15 cellular contexts compared by ENCODE assay signal in genomic region chr19:3604987-3605343, GRCh38. TPM values are rescaled to one million over a fixed set of nuclear protein-coding genes. Genes with fewer than 3 reads are reported as not detected.
DNase-seq lines count a peak whose midpoint lies in the region; ATAC-seq, FAIRE-seq and TF ChIP-seq lines count a peak whose summit lies in the region.
"Had no signal": no experiment of that assay in that cellular context is flagged by ENCODE, and none has a peak within 500 bp of the region (broad histone marks: within the 10 kb centered on the region; RNA-seq: fewer than 3 reads in every experiment).

No MANE protein-coding gene starts in this region.

- H4K20me1 ChIP-seq in HepG2 (ENCODE audit: insufficient read depth, low read length): no peaks in the 10 kb centered on the region

- H3K36me3 ChIP-seq in HepG2 (replicated peaks in 1 of 2; ENCODE audit: control insufficient read depth in 1 of 2, insufficient read depth in 2 of 2, low read length in 2 of 2) (no peaks in the 10 kb centered on the region), tibial artery (peaks cover 4 to 6% (median 6%) of the 10 kb centered on the region in 3 donors)

- peak overlapping the region; percentile 10; the same call in 1 of the 2 replicates for H3K9ac ChIP-seq in HepG2 (ENCODE audit: insufficient read depth, low read depth, low read length)

- H3K27me3 ChIP-seq in HepG2 (ENCODE audit: control insufficient read depth in 1 of 2, insufficient read depth in 2 of 2, low read length in 2 of 2) (peaks cover 0 to 29% of the 10 kb centered on the region in 2 experiments; a peak in 2 of 5 replicates), tibial artery (no peaks in the 10 kb centered on the region), foreskin keratinocyte (peaks cover 2% of the 10 kb centered on the region)

- CTCF ChIA-PET in HepG2 (lab: Yijun Ruan, JAX; ENCODE audit: low intra/inter-chr PET ratio, low total read pairs) (no interaction called here), WTC11 (lab: Charles Lee) (interaction anchor here (1.0 kb wide), 1 partner anchor 19 kb away, joined by 3 read pairs; the partner anchor contains the start of gene GIPC3)

- H3K9me3 ChIP-seq in HepG2 (ENCODE audit: low read length) (no peaks in the 10 kb centered on the region), tibial artery (no peaks in the 10 kb centered on the region)

- no peak for FAIRE-seq in HepG2 (lab: Jason Lieb, UNC)
- FAIRE-seq: endometrium had no signal

- TF ChIP-seq POLR2A in HepG2 (IDR thresholded peaks at IDR 0.05; ENCODE audit: insufficient read depth in 1 of 2, low read depth in 2 of 2, low read length in 2 of 2): no peak

- TF ChIP-seq CTCF in HepG2 (CRISPR knock-in tag; IDR thresholded peaks at IDR 0.05) (no peak), tibial artery (IDR thresholded peaks at IDR 0.05) (no peak), WTC11 (IDR thresholded peaks at IDR 0.05) (no peak), foreskin keratinocyte (conservative IDR thresholded peaks at IDR 0.05) (no peak)

- no peaks in the 10 kb centered on the region for H3K27me3 Mint-ChIP-seq in WTC11 (ENCODE audit: low read depth)

- no peaks in the 10 kb centered on the region for H3K79me2 ChIP-seq in HepG2 (ENCODE audit: insufficient read depth, low read length)

- no TSS peak for BruUV-seq in HepG2 (replicated peaks; lab: Mats Ljungman, UMichigan)

- no peaks in the 10 kb centered on the region for H3K9me3 Mint-ChIP-seq in WTC11
- H3K9me3 Mint-ChIP-seq: nephron had no signal

- H3K4me3 Mint-ChIP-seq in WTC11: no peak overlapping the region
- H3K4me3 Mint-ChIP-seq: H9, nephron had no signal

- H3K4me1 ChIP-seq in HepG2 (ENCODE audit: insufficient read depth, low read length): peaks cover 48% of the 10 kb centered on the region
- H3K4me1 ChIP-seq in tibial artery: peaks cover 0 to 91% (median 65%) of the 10 kb centered on the region in 4 donors
- no peaks in the 10 kb centered on the region for H3K4me1 ChIP-seq in foreskin keratinocyte

- no peaks in the 10 kb centered on the region for H3K36me3 Mint-ChIP-seq in WTC11

- H3K27ac Mint-ChIP-seq in WTC11: no peak overlapping the region
- H3K27ac Mint-ChIP-seq: H9, nephron had no signal

- WGBS in HepG2 (ENCODE audit: low lambda C conversion rate): 0% methylated on average over 3 of the region's 11 CpGs

- H3K4me2 ChIP-seq in HepG2 (ENCODE audit: low read depth, low read length): peak overlapping the region; percentile 67

- intact Hi-C loops in HepG2 (cut with micrococcal nuclease; ENCODE audit: unreplicated experiment): no loop called here
- intact Hi-C loops in tibial artery (cut with DNase I; ENCODE audit: low total_unique reads): loop anchor here (10.0 kb wide), 1 partner anchor 140 kb away; no protein-coding TSS in a partner anchor

- ATAC-seq in HepG2 (0 out of 3 replicates have a peak, but pooled peaks have one; percentile 4), WTC11 (no peak), foreskin keratinocyte (no peak)

- no peak overlapping the region for H3K27ac ChIP-seq in HepG2 (ENCODE audit: extremely low read length, insufficient read depth, low read length)
- H3K27ac ChIP-seq in tibial artery: peak overlapping the region; percentile 96 to 97
- no peak overlapping the region for H3K27ac ChIP-seq in foreskin keratinocyte
- H3K27ac ChIP-seq: RWPE1 had no signal

- no peak for TF ChIP-seq RAD21 in HepG2 (CRISPR knock-in tag; IDR thresholded peaks at IDR 0.05)

- H3K4me1 Mint-ChIP-seq in WTC11: peaks cover 11% of the 10 kb centered on the region

- in situ Hi-C loops in HepG2 (cut with HindIII; ENCODE audit: extremely low pct_ligation_motif_present, low pct_unique_long_range_greater_than_20kb): no loop called here

- POLR2A ChIA-PET in HepG2 (lab: Yijun Ruan, JAX): no interaction called here
- POLR2A ChIA-PET in WTC11 (lab: Charles Lee): no interaction called here

- no peak overlapping the region for H2AFZ ChIP-seq in HepG2 (ENCODE audit: low read length)

- DNase-seq in activated gamma-delta T cell treated with Interleukin-2 at 50 U/mL for 16 hours: peak; percentile 59
- DNase-seq in activated gamma-delta T cell (lab: John Stamatoyannopoulos, UW): no peak
- peak; percentile 67 for DNase-seq in activated CD8-positive, alpha-beta memory T cell treated with anti-CD3 and anti-CD28 coated beads, Interleukin-2, amount 50 U/mL, for 48 hours
- DNase-seq in HepG2 (ENCODE audit: low spot score): no peak
- peak in 1 of 2 donors; percentile 87 for DNase-seq in tibial artery
- DNase-seq in WTC11 (ENCODE audit: low spot score): no peak
- no peak for DNase-seq in iPS-NIHi7 (ENCODE audit: extremely low spot score)
- no peak for DNase-seq in foreskin keratinocyte
- DNase-seq: amniotic stem cell; GF-D8; H9; stimulated activated CD4-positive, alpha-beta T cell treated with anti-CD3 and anti-CD28 coated beads, Interleukin-12 subunit alpha, Interleukin-12 subunit beta, amount 100 ng/mL, for 4 hours had no signal

- H3K4me3 ChIP-seq in HepG2 (replicated peaks in 1 of 3; ENCODE audit: insufficient read depth in 1 of 3, low read depth in 2 of 3, low read length in 3 of 3) (peak overlapping the region in 2 of 3 experiments; percentile 23 to 68; a peak in 2 of 6 replicates), tibial artery (peak overlapping the region; percentile 84 to 88)

- TF ChIP-seq EP300 in HepG2 (IDR thresholded peaks at IDR 0.05; ENCODE audit: low read depth in 2 of 2, low read length in 2 of 2) (no peak), HepG2 (CRISPR knock-in tag; IDR thresholded peaks at IDR 0.05; ENCODE audit: borderline replicate concordance) (no peak)

RNA-seq across cellular contexts. Expression of gene TBXA2R, which starts 1.7 kb away (rescaled TPM):
- total RNA-seq in HepG2 (2016; rRNA removed; fragmentation: Illumina TruSeq; extraction: Trizol) (not detected in 2 replicates), WTC11 (2021) (1.0 to 1.4 TPM (median 1.3 TPM) in 3 replicates), foreskin keratinocyte (0.46 and 0.82 TPM in 2 replicates)
- total RNA-seq in HepG2 (2016; cell fraction: cytosol; rRNA removed; fragmentation: Illumina TruSeq; extraction: Trizol; ENCODE audit: low read depth): not detected in 2 replicates
- total RNA-seq in HepG2 (2016; cell fraction: insoluble cytoplasmic fraction; rRNA removed; fragmentation: Illumina TruSeq; extraction: Trizol): not detected in 2 replicates
- not detected in 2 replicates for total RNA-seq in HepG2 (2016; cell fraction: membrane; rRNA removed; fragmentation: Illumina TruSeq; extraction: Trizol)
- not detected in 2 replicates for total RNA-seq in HepG2 (2016; cell fraction: nucleus; rRNA removed; fragmentation: Illumina TruSeq; extraction: Trizol)
- polyA plus RNA-seq in HepG2 (2011; rRNA removed) (0.05 and 0.09 TPM in 2 replicates), foreskin keratinocyte (0.62 and 0.91 TPM in 2 replicates)
- polyA plus RNA-seq in HepG2 (2011; cell fraction: cytosol; rRNA removed): 0.04 TPM in 2 replicates
- 0.11 TPM in 1 of 2 replicates, not detected in the other for polyA plus RNA-seq in HepG2 (2011; cell fraction: nucleus; rRNA removed)
- not detected in 2 replicates for polyA plus RNA-seq in HepG2 (2012)
- not detected in 2 replicates for polyA plus RNA-seq in HepG2 (2016; cell fraction: cytosol; fragmentation: Illumina TruSeq; extraction: Trizol; ENCODE audit: low read depth)
- not detected in 2 replicates for polyA plus RNA-seq in HepG2 (2016; cell fraction: insoluble cytoplasmic fraction; fragmentation: Illumina TruSeq; extraction: Trizol; ENCODE audit: low read depth)
- not detected in 2 replicates for polyA plus RNA-seq in HepG2 (2016; cell fraction: membrane; fragmentation: Illumina TruSeq; extraction: Trizol; ENCODE audit: low read depth)
- polyA plus RNA-seq in HepG2 (2016; cell fraction: nucleus; fragmentation: Illumina TruSeq; extraction: Trizol; ENCODE audit: insufficient read depth, low read depth): not detected in 2 replicates
- polyA minus RNA-seq in HepG2 (2011; rRNA and poly(A)+ RNA removed; ENCODE audit: low replicate concordance): 0.20 and 1.3 TPM in 2 replicates
- not detected in 2 replicates for polyA minus RNA-seq in HepG2 (2011; cell fraction: cytosol; rRNA and poly(A)+ RNA removed)
- not detected in 2 replicates for polyA minus RNA-seq in HepG2 (2011; cell fraction: nucleus; rRNA and poly(A)+ RNA removed)

RNA-seq across cellular contexts. Expression of gene GIPC3, which starts 19.7 kb away (rescaled TPM):
- total RNA-seq in HepG2 (2016; rRNA removed; fragmentation: Illumina TruSeq; extraction: Trizol) (not detected in 2 replicates), WTC11 (2021) (1.0 to 2.3 TPM (median 1.6 TPM) in 3 replicates), foreskin keratinocyte (not detected in 2 replicates)
- not detected in 2 replicates for total RNA-seq in HepG2 (2016; cell fraction: cytosol; rRNA removed; fragmentation: Illumina TruSeq; extraction: Trizol; ENCODE audit: low read depth)
- total RNA-seq in HepG2 (2016; cell fraction: insoluble cytoplasmic fraction; rRNA removed; fragmentation: Illumina TruSeq; extraction: Trizol): not detected in 2 replicates
- not detected in 2 replicates for total RNA-seq in HepG2 (2016; cell fraction: membrane; rRNA removed; fragmentation: Illumina TruSeq; extraction: Trizol)
- total RNA-seq in HepG2 (2016; cell fraction: nucleus; rRNA removed; fragmentation: Illumina TruSeq; extraction: Trizol): not detected in 2 replicates
- polyA plus RNA-seq in HepG2 (2011; rRNA removed) (0.05 and 0.08 TPM in 2 replicates), foreskin keratinocyte (0.01 TPM in 1 of 2 replicates, not detected in the other)
- 0.01 and 0.03 TPM in 2 replicates for polyA plus RNA-seq in HepG2 (2011; cell fraction: cytosol; rRNA removed)
- polyA plus RNA-seq in HepG2 (2011; cell fraction: nucleus; rRNA removed): 0.14 and 0.17 TPM in 2 replicates
- polyA plus RNA-seq in HepG2 (2012): 0.04 TPM in 1 of 2 replicates, not detected in the other
- not detected in 2 replicates for polyA plus RNA-seq in HepG2 (2016; cell fraction: cytosol; fragmentation: Illumina TruSeq; extraction: Trizol; ENCODE audit: low read depth)
- not detected in 2 replicates for polyA plus RNA-seq in HepG2 (2016; cell fraction: insoluble cytoplasmic fraction; fragmentation: Illumina TruSeq; extraction: Trizol; ENCODE audit: low read depth)
- polyA plus RNA-seq in HepG2 (2016; cell fraction: membrane; fragmentation: Illumina TruSeq; extraction: Trizol; ENCODE audit: low read depth): not detected in 2 replicates
- not detected in 2 replicates for polyA plus RNA-seq in HepG2 (2016; cell fraction: nucleus; fragmentation: Illumina TruSeq; extraction: Trizol; ENCODE audit: insufficient read depth, low read depth)
- polyA minus RNA-seq in HepG2 (2011; rRNA and poly(A)+ RNA removed; ENCODE audit: low replicate concordance): 0.02 and 5.9 TPM in 2 replicates
- polyA minus RNA-seq in HepG2 (2011; cell fraction: cytosol; rRNA and poly(A)+ RNA removed): not detected in 2 replicates
- not detected in 2 replicates for polyA minus RNA-seq in HepG2 (2011; cell fraction: nucleus; rRNA and poly(A)+ RNA removed)

RNA-seq across cellular contexts. Expression of gene CACTIN, which starts 21.6 kb away (rescaled TPM):
- total RNA-seq in HepG2 (2016; rRNA removed; fragmentation: Illumina TruSeq; extraction: Trizol): 11.1 and 16.6 TPM in 2 replicates
- 2.8 and 3.1 TPM in 2 replicates for total RNA-seq in HepG2 (2016; cell fraction: cytosol; rRNA removed; fragmentation: Illumina TruSeq; extraction: Trizol; ENCODE audit: low read depth)
- 11.2 and 17.9 TPM in 2 replicates for total RNA-seq in HepG2 (2016; cell fraction: insoluble cytoplasmic fraction; rRNA removed; fragmentation: Illumina TruSeq; extraction: Trizol)
- 4.7 and 5.6 TPM in 2 replicates for total RNA-seq in HepG2 (2016; cell fraction: membrane; rRNA removed; fragmentation: Illumina TruSeq; extraction: Trizol)
- 9.0 and 11.6 TPM in 2 replicates for total RNA-seq in HepG2 (2016; cell fraction: nucleus; rRNA removed; fragmentation: Illumina TruSeq; extraction: Trizol)
- polyA plus RNA-seq in HepG2 (2011; rRNA removed): 10.0 and 11.5 TPM in 2 replicates
- 6.6 and 11.2 TPM in 2 replicates for polyA plus RNA-seq in HepG2 (2011; cell fraction: cytosol; rRNA removed)
- 31.8 and 41.5 TPM in 2 replicates for polyA plus RNA-seq in HepG2 (2011; cell fraction: nucleus; rRNA removed)
- polyA plus RNA-seq in HepG2 (2012): 5.7 and 5.8 TPM in 2 replicates
- polyA plus RNA-seq in HepG2 (2016; cell fraction: cytosol; fragmentation: Illumina TruSeq; extraction: Trizol; ENCODE audit: low read depth): 1.7 and 1.8 TPM in 2 replicates
- 10.2 and 13.0 TPM in 2 replicates for polyA plus RNA-seq in HepG2 (2016; cell fraction: insoluble cytoplasmic fraction; fragmentation: Illumina TruSeq; extraction: Trizol; ENCODE audit: low read depth)
- 3.7 and 4.0 TPM in 2 replicates for polyA plus RNA-seq in HepG2 (2016; cell fraction: membrane; fragmentation: Illumina TruSeq; extraction: Trizol; ENCODE audit: low read depth)
- 28.6 and 30.2 TPM in 2 replicates for polyA plus RNA-seq in HepG2 (2016; cell fraction: nucleus; fragmentation: Illumina TruSeq; extraction: Trizol; ENCODE audit: insufficient read depth, low read depth)
- 9.7 and 19.5 TPM in 2 replicates for polyA minus RNA-seq in HepG2 (2011; rRNA and poly(A)+ RNA removed; ENCODE audit: low replicate concordance)
- polyA minus RNA-seq in HepG2 (2011; cell fraction: cytosol; rRNA and poly(A)+ RNA removed): 5.0 and 5.2 TPM in 2 replicates
- polyA minus RNA-seq in HepG2 (2011; cell fraction: nucleus; rRNA and poly(A)+ RNA removed): 5.3 and 5.7 TPM in 2 replicates
- 39.3 to 43.0 TPM (median 42.2 TPM) in 3 replicates for total RNA-seq in WTC11 (2021)
- 23.7 and 26.1 TPM in 2 replicates for total RNA-seq in foreskin keratinocyte
- polyA plus RNA-seq in foreskin keratinocyte: 17.9 and 18.0 TPM in 2 replicates

RNA-seq across cellular contexts. Expression of gene HMG20B, which starts 32.2 kb away (rescaled TPM):
- total RNA-seq in HepG2 (2016; rRNA removed; fragmentation: Illumina TruSeq; extraction: Trizol): 23.0 and 29.2 TPM in 2 replicates
- 26.2 and 31.3 TPM in 2 replicates for total RNA-seq in HepG2 (2016; cell fraction: cytosol; rRNA removed; fragmentation: Illumina TruSeq; extraction: Trizol; ENCODE audit: low read depth)
- 26.2 and 29.0 TPM in 2 replicates for total RNA-seq in HepG2 (2016; cell fraction: insoluble cytoplasmic fraction; rRNA removed; fragmentation: Illumina TruSeq; extraction: Trizol)
- total RNA-seq in HepG2 (2016; cell fraction: membrane; rRNA removed; fragmentation: Illumina TruSeq; extraction: Trizol): 40.2 and 42.4 TPM in 2 replicates
- total RNA-seq in HepG2 (2016; cell fraction: nucleus; rRNA removed; fragmentation: Illumina TruSeq; extraction: Trizol): 17.0 TPM in 2 replicates
- 23.9 and 24.8 TPM in 2 replicates for polyA plus RNA-seq in HepG2 (2011; rRNA removed)
- 17.7 and 28.8 TPM in 2 replicates for polyA plus RNA-seq in HepG2 (2011; cell fraction: cytosol; rRNA removed)
- 73.5 and 97.4 TPM in 2 replicates for polyA plus RNA-seq in HepG2 (2011; cell fraction: nucleus; rRNA removed)
- 19.0 and 22.8 TPM in 2 replicates for polyA plus RNA-seq in HepG2 (2012)
- 33.9 and 35.6 TPM in 2 replicates for polyA plus RNA-seq in HepG2 (2016; cell fraction: cytosol; fragmentation: Illumina TruSeq; extraction: Trizol; ENCODE audit: low read depth)
- 36.6 TPM in 2 replicates for polyA plus RNA-seq in HepG2 (2016; cell fraction: insoluble cytoplasmic fraction; fragmentation: Illumina TruSeq; extraction: Trizol; ENCODE audit: low read depth)
- 38.7 and 44.5 TPM in 2 replicates for polyA plus RNA-seq in HepG2 (2016; cell fraction: membrane; fragmentation: Illumina TruSeq; extraction: Trizol; ENCODE audit: low read depth)
- 80.7 and 81.4 TPM in 2 replicates for polyA plus RNA-seq in HepG2 (2016; cell fraction: nucleus; fragmentation: Illumina TruSeq; extraction: Trizol; ENCODE audit: insufficient read depth, low read depth)
- polyA minus RNA-seq in HepG2 (2011; rRNA and poly(A)+ RNA removed; ENCODE audit: low replicate concordance): 13.9 and 67.7 TPM in 2 replicates
- 10.8 and 16.1 TPM in 2 replicates for polyA minus RNA-seq in HepG2 (2011; cell fraction: cytosol; rRNA and poly(A)+ RNA removed)
- polyA minus RNA-seq in HepG2 (2011; cell fraction: nucleus; rRNA and poly(A)+ RNA removed): 8.7 and 9.7 TPM in 2 replicates
- 115 to 132 TPM (median 121 TPM) in 3 replicates for total RNA-seq in WTC11 (2021)
- total RNA-seq in foreskin keratinocyte: 51.9 and 59.9 TPM in 2 replicates
- polyA plus RNA-seq in foreskin keratinocyte: 72.2 and 77.7 TPM in 2 replicates

RNA-seq across cellular contexts. Expression of gene MFSD12, which starts 47.6 kb away (rescaled TPM):
- total RNA-seq in HepG2 (2016; rRNA removed; fragmentation: Illumina TruSeq; extraction: Trizol): 14.0 and 29.1 TPM in 2 replicates
- 9.9 and 10.2 TPM in 2 replicates for total RNA-seq in HepG2 (2016; cell fraction: cytosol; rRNA removed; fragmentation: Illumina TruSeq; extraction: Trizol; ENCODE audit: low read depth)
- total RNA-seq in HepG2 (2016; cell fraction: insoluble cytoplasmic fraction; rRNA removed; fragmentation: Illumina TruSeq; extraction: Trizol): 10.6 and 28.5 TPM in 2 replicates
- 19.7 and 20.6 TPM in 2 replicates for total RNA-seq in HepG2 (2016; cell fraction: membrane; rRNA removed; fragmentation: Illumina TruSeq; extraction: Trizol)
- total RNA-seq in HepG2 (2016; cell fraction: nucleus; rRNA removed; fragmentation: Illumina TruSeq; extraction: Trizol): 25.3 and 29.9 TPM in 2 replicates
- polyA plus RNA-seq in HepG2 (2011; rRNA removed): 27.2 and 37.0 TPM in 2 replicates
- polyA plus RNA-seq in HepG2 (2011; cell fraction: cytosol; rRNA removed): 16.9 and 29.1 TPM in 2 replicates
- 143 and 182 TPM in 2 replicates for polyA plus RNA-seq in HepG2 (2011; cell fraction: nucleus; rRNA removed)
- 21.1 and 40.6 TPM in 2 replicates for polyA plus RNA-seq in HepG2 (2012)
- polyA plus RNA-seq in HepG2 (2016; cell fraction: cytosol; fragmentation: Illumina TruSeq; extraction: Trizol; ENCODE audit: low read depth): 12.9 and 14.1 TPM in 2 replicates
- 12.6 and 14.9 TPM in 2 replicates for polyA plus RNA-seq in HepG2 (2016; cell fraction: insoluble cytoplasmic fraction; fragmentation: Illumina TruSeq; extraction: Trizol; ENCODE audit: low read depth)
- polyA plus RNA-seq in HepG2 (2016; cell fraction: membrane; fragmentation: Illumina TruSeq; extraction: Trizol; ENCODE audit: low read depth): 19.3 and 20.1 TPM in 2 replicates
- polyA plus RNA-seq in HepG2 (2016; cell fraction: nucleus; fragmentation: Illumina TruSeq; extraction: Trizol; ENCODE audit: insufficient read depth, low read depth): 55.9 and 62.9 TPM in 2 replicates
- polyA minus RNA-seq in HepG2 (2011; rRNA and poly(A)+ RNA removed; ENCODE audit: low replicate concordance): 76.5 and 865 TPM in 2 replicates
- 29.2 and 33.3 TPM in 2 replicates for polyA minus RNA-seq in HepG2 (2011; cell fraction: cytosol; rRNA and poly(A)+ RNA removed)
- 22.5 and 22.8 TPM in 2 replicates for polyA minus RNA-seq in HepG2 (2011; cell fraction: nucleus; rRNA and poly(A)+ RNA removed)
- total RNA-seq in WTC11 (2021): 59.9 to 75.4 TPM (median 71.0 TPM) in 3 replicates
- total RNA-seq in foreskin keratinocyte: 49.1 and 57.5 TPM in 2 replicates
- 56.0 and 62.9 TPM in 2 replicates for polyA plus RNA-seq in foreskin keratinocyte

Comparison
In these comparisons a context has a peak if more than half of its experiments do, and no peak if none do; other contexts are left out.
1. DNase-seq: peak in activated gamma-delta T cell treated with Interleukin-2 at 50 U/mL for 16 hours (single experiment) and activated CD8-positive, alpha-beta memory T cell treated with anti-CD3 and anti-CD28 coated beads, Interleukin-2, amount 50 U/mL, for 48 hours (single experiment); none in activated gamma-delta T cell (single experiment), HepG2 (single experiment), WTC11 (single experiment), iPS-NIHi7 (single experiment) and foreskin keratinocyte (0 of 2).
2. H3K27ac ChIP-seq: peak in tibial artery (2 of 2); none in HepG2 (single experiment) and foreskin keratinocyte (single experiment).